21 cellular contexts compared by ENCODE assay signal in the genomic region with DNA sequence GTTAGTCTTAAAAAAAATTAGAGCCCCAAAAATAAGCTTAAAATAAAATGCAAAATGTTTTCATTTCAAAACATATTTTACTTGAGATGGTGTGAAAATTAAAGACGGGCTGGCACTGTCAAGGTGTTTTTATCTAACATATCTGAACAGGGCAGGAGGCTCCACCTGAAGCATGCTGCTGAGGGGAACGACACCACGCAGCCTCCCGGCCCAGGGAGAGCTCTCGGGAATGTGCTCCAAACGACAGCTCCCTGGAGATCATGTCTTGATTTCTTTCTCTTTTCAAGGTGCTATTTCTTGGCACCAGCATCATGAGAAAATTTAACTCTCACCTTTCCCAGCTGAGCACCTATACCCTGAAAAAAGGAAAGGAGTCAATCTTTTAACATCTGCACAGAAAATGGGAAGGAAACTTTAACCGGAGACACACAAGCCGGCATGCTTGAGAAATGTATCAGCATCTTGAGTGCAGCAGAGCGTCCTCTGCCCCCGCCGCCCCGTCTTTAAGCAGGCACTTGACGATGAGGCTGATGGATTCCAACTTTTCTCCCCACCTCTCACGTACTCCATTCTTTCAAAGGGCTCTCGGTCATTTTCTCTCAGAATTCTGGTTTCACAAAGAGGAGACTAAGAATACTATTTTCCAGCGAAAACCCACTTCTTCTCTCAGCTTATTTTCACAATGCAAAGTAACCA.
"Had no signal": no experiment of that assay in that cellular context is flagged by ENCODE, and none has a peak within 500 bp of the region (broad histone marks: within the 10 kb centered on the region; RNA-seq: fewer than 3 reads in every experiment).

No MANE protein-coding gene starts in this region.

- H3K4me3 ChIP-seq: body of pancreas, left ventricle myocardium inferior, psoas muscle, skin epidermis, stomach, vagina had no signal

- H3K36me3 ChIP-seq: left ventricle myocardium inferior, vagina had no signal

- H3K4me1 ChIP-seq: body of pancreas, left ventricle myocardium inferior, psoas muscle, stomach, vagina had no signal

- H3K9me3 Mint-ChIP-seq: dendritic cell treated with granulocyte-macrophage colony-stimulating factor and Interleukin-4, amounts not matched to agents 40 ng/mL and 50 ng/mL, for 4 days; naive thymus-derived CD8-positive, alpha-beta T cell; stimulated activated memory B cell treated with anti-CD40 and anti-IgM and Interleukin-4, amounts not matched to agents 10 μg/mL and 1 μg/mL and 100 μg/mL, for 72 hours; type B pancreatic cell had no signal

- H3K9me3 ChIP-seq: body of pancreas, left ventricle myocardium inferior, psoas muscle, stomach, vagina had no signal

- H3K4me3 Mint-ChIP-seq: dendritic cell treated with granulocyte-macrophage colony-stimulating factor and Interleukin-4, amounts not matched to agents 40 ng/mL and 50 ng/mL, for 4 days; naive thymus-derived CD8-positive, alpha-beta T cell; stimulated activated memory B cell treated with anti-CD40 and anti-IgM and Interleukin-4, amounts not matched to agents 10 μg/mL and 1 μg/mL and 100 μg/mL, for 72 hours; type B pancreatic cell had no signal

- ATAC-seq: body of pancreas; naive thymus-derived CD8-positive, alpha-beta T cell; psoas muscle; right cardiac atrium; stimulated activated memory B cell treated with anti-CD40 and anti-IgM and Interleukin-4, amounts not matched to agents 10 μg/mL and 1 μg/mL and 100 μg/mL, for 72 hours had no signal

- H3K27ac ChIP-seq: body of pancreas, left ventricle myocardium inferior, psoas muscle, skin epidermis, stomach, vagina, VCaP had no signal

- DNase-seq: activated CD4-positive, alpha-beta T cell treated with anti-CD3 and anti-CD28 coated beads, Interleukin-2, amount 50 U/mL, for 1 hour; activated CD4-positive, CD25-positive, alpha-beta regulatory T cell treated with anti-CD3 and anti-CD28 coated beads, Interleukin-2, amount 50 U/mL, for 72 hours; activated naive CD4-positive, alpha-beta T cell treated with Interleukin-2 at 50 U/mL for 16 hours; activated T-cell treated with anti-CD3 and anti-CD28 coated beads, Interleukin-2, amount 50 U/mL, for 1 hour; amygdala; body of pancreas; effector CD4-positive, alpha-beta T cell; erythroblast; foreskin fibroblast; left ventricle myocardium inferior; naive thymus-derived CD8-positive, alpha-beta T cell; psoas muscle; right cardiac atrium; stimulated activated CD4-positive, alpha-beta T cell treated with anti-CD3 and anti-CD28 coated beads, Interleukin-2, amount 100 ng/mL, for 24 hours; stomach had no signal

- H3K27me3 Mint-ChIP-seq: dendritic cell treated with granulocyte-macrophage colony-stimulating factor and Interleukin-4, amounts not matched to agents 40 ng/mL and 50 ng/mL, for 4 days; naive thymus-derived CD8-positive, alpha-beta T cell; stimulated activated memory B cell treated with anti-CD40 and anti-IgM and Interleukin-4, amounts not matched to agents 10 μg/mL and 1 μg/mL and 100 μg/mL, for 72 hours; type B pancreatic cell had no signal

- H3K27ac Mint-ChIP-seq: dendritic cell treated with granulocyte-macrophage colony-stimulating factor and Interleukin-4, amounts not matched to agents 40 ng/mL and 50 ng/mL, for 4 days; stimulated activated memory B cell treated with anti-CD40 and anti-IgM and Interleukin-4, amounts not matched to agents 10 μg/mL and 1 μg/mL and 100 μg/mL, for 72 hours; type B pancreatic cell had no signal

- H3K27me3 ChIP-seq: body of pancreas, stomach, vagina had no signal
